8 cellular contexts compared by ENCODE assay signal in the genomic region with DNA sequence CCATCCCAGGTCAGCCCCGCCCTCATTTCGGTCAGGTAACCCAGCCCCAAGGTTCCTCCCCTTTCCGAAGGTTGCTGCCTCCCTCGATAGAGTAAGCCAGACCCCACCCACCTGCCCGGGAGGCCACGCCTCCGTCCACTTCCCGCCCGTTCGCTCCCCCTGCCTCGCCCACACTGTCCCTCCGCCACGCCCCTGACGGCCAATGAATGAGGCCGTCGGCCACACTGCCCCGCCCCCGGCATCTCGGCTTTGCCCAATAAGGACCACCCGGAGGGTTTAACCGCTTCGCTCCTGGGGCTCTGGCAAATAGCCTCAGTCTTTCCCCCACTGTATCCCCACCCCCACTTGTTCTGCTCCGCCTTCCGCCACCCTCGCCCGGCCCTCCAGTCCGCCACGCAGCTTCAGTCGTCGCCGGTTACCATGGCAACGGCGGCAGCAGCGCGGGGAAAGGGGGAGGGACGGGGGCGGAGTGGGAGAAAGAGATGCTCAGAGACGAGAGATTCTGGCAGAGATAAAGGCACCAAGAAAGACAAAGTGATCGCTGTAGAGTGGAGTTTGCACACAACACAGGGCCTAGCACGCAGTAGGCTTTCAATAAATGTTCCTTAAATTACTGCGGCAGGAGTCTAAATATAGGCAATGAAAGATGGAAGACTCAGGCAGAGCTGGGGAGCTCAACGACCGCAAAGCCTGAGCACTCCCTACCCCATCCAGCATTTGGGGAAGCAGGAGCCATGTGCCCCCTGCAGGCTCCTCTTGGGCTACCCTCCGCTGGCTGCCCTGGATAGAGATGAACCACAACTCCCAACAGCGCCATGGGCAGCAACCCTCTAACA. TPM values are rescaled to one million over a fixed set of nuclear protein-coding genes. Genes with fewer than 3 reads are reported as not detected.
A peak's percentile ranks its signal among the peaks of the same experiment; 100 is the strongest.
DNase-seq lines count a peak whose midpoint lies in the region; TF ChIP-seq lines count a peak whose summit lies in the region.

No MANE protein-coding gene starts in this region.

- H3K27ac Mint-ChIP-seq in nephron progenitor cell, result peak overlapping the region; percentile 99
- H3K27ac Mint-ChIP-seq in stimulated activated naive CD8-positive, alpha-beta T cell treated with anti-CD3 and anti-CD28 coated beads, Interleukin-15, Interleukin-2, amounts not matched to agents 100 ng/mL and 50 ng/mL, for 24 hours, result peak overlapping the region; percentile 97

- H3K9me3 Mint-ChIP-seq in nephron progenitor cell, result no peaks in the 10 kb centered on the region
- no peaks in the 10 kb centered on the region for H3K9me3 Mint-ChIP-seq in stimulated activated naive CD8-positive, alpha-beta T cell treated with anti-CD3 and anti-CD28 coated beads, Interleukin-15, Interleukin-2, amounts not matched to agents 100 ng/mL and 50 ng/mL, for 24 hours

- H3K9me3 ChIP-seq in HAP-1 (no peaks in the 10 kb centered on the region), MG63 (no peaks in the 10 kb centered on the region)

- peak; percentile 98 for DNase-seq in ELR (ENCODE audit: low read depth)
- DNase-seq in HAP-1 (ENCODE audit: low spot score in 2 of 2), result peak; percentile 96 to 100
- peak; percentile 90 for DNase-seq in MG63
- DNase-seq in activated effector memory CD4-positive, alpha-beta T cell treated with Interleukin-2 at 50 U/mL for 16 hours, result peak; percentile 97
- DNase-seq in fibroblast of the aortic adventitia (ENCODE audit: low read depth), result peak; percentile 97
- peak; percentile 100 for DNase-seq in nephron progenitor cell

- TF ChIP-seq POLR2A in Raji (IDR thresholded peaks at IDR 0.05; ENCODE audit: insufficient read depth, low read depth, low read length), result peak; percentile 43; the same call in 1 of the 2 replicates

- peaks cover 6% of the 10 kb centered on the region for H3K36me3 Mint-ChIP-seq in nephron progenitor cell (ENCODE audit: low read depth)
- no peaks in the 10 kb centered on the region for H3K36me3 Mint-ChIP-seq in stimulated activated naive CD8-positive, alpha-beta T cell treated with anti-CD3 and anti-CD28 coated beads, Interleukin-15, Interleukin-2, amounts not matched to agents 100 ng/mL and 50 ng/mL, for 24 hours (ENCODE audit: low read depth)

- no peaks in the 10 kb centered on the region for H3K27me3 ChIP-seq in HAP-1 (ENCODE audit: low read depth)
- H3K27me3 ChIP-seq in MG63, result no peaks in the 10 kb centered on the region

- peaks cover 12% of the 10 kb centered on the region for H3K4me1 ChIP-seq in HAP-1

- H3K4me3 ChIP-seq in HAP-1 (peak overlapping the region; percentile 31), MG63 (peak overlapping the region; percentile 43), fibroblast of the aortic adventitia (ENCODE audit: low read depth, low read length) (peak overlapping the region; percentile 70)

- peaks cover 90% of the 10 kb centered on the region for H3K4me1 Mint-ChIP-seq in nephron progenitor cell
- H3K4me1 Mint-ChIP-seq in stimulated activated naive CD8-positive, alpha-beta T cell treated with anti-CD3 and anti-CD28 coated beads, Interleukin-15, Interleukin-2, amounts not matched to agents 100 ng/mL and 50 ng/mL, for 24 hours (ENCODE audit: low read depth), result peaks cover 70% of the 10 kb centered on the region

- in situ Hi-C loops in HAP-1 (cut with MboI; ENCODE audit: low sequenced_read_pairs), result no loop called here

- no peaks in the 10 kb centered on the region for H3K27me3 Mint-ChIP-seq in nephron progenitor cell (ENCODE audit: low read depth, poor library complexity)
- H3K27me3 Mint-ChIP-seq in stimulated activated naive CD8-positive, alpha-beta T cell treated with anti-CD3 and anti-CD28 coated beads, Interleukin-15, Interleukin-2, amounts not matched to agents 100 ng/mL and 50 ng/mL, for 24 hours, result no peaks in the 10 kb centered on the region

- TF ChIP-seq CTCF in fibroblast of the aortic adventitia (IDR thresholded peaks at IDR 0.05; ENCODE audit: insufficient read depth, low read length) (peak; percentile 71), nephron progenitor cell (IDR thresholded peaks at IDR 0.05) (peak; percentile 54)

- no peaks in the 10 kb centered on the region for H3K36me3 ChIP-seq in HAP-1 (replicated peaks)
- no peaks in the 10 kb centered on the region for H3K36me3 ChIP-seq in MG63

- peak overlapping the region; percentile 83 for H3K4me3 Mint-ChIP-seq in nephron progenitor cell
- peak overlapping the region; percentile 88 for H3K4me3 Mint-ChIP-seq in stimulated activated naive CD8-positive, alpha-beta T cell treated with anti-CD3 and anti-CD28 coated beads, Interleukin-15, Interleukin-2, amounts not matched to agents 100 ng/mL and 50 ng/mL, for 24 hours

RNA-seq across cellular contexts. Expression of a gene that starts 5.1 kb away (rescaled TPM):
- total RNA-seq in MG63 (2014; rRNA removed; shearing (Covaris generic); ENCODE audit: low replicate concordance), result 7.5 and 15.3 TPM in 2 replicates
- 2.9 and 11.9 TPM in 2 replicates for total RNA-seq in fibroblast of the aortic adventitia (ENCODE audit: low replicate concordance)

RNA-seq across cellular contexts. Expression of a gene that starts 5.2 kb away (rescaled TPM):
- 240 and 427 TPM in 2 replicates for total RNA-seq in MG63 (2014; rRNA removed; shearing (Covaris generic); ENCODE audit: low replicate concordance)
- total RNA-seq in fibroblast of the aortic adventitia (ENCODE audit: low replicate concordance), result 136 and 210 TPM in 2 replicates

RNA-seq across cellular contexts. Expression of a gene that starts 19.8 kb away (rescaled TPM):
- total RNA-seq in MG63 (2014; rRNA removed; shearing (Covaris generic); ENCODE audit: low replicate concordance), result 11.5 and 26.2 TPM in 2 replicates
- total RNA-seq in fibroblast of the aortic adventitia (ENCODE audit: low replicate concordance), result 67.7 and 102 TPM in 2 replicates

RNA-seq across cellular contexts. Expression of a gene that starts 24.7 kb away (rescaled TPM):
- total RNA-seq in MG63 (2014; rRNA removed; shearing (Covaris generic); ENCODE audit: low replicate concordance), result 34.4 and 62.7 TPM in 2 replicates
- 26.7 and 40.3 TPM in 2 replicates for total RNA-seq in fibroblast of the aortic adventitia (ENCODE audit: low replicate concordance)

RNA-seq across cellular contexts. Expression of a gene that starts 27.7 kb away (rescaled TPM):
- total RNA-seq in MG63 (2014; rRNA removed; shearing (Covaris generic); ENCODE audit: low replicate concordance), result 36.7 and 148 TPM in 2 replicates
- 293 and 420 TPM in 2 replicates for total RNA-seq in fibroblast of the aortic adventitia (ENCODE audit: low replicate concordance)

Comparison
In these comparisons a context has a peak if more than half of its experiments do, and no peak if none do; other contexts are left out.
1. Peak in every context shown above with its lines: DNase-seq and H3K4me3 ChIP-seq.